In the genomic region with DNA sequence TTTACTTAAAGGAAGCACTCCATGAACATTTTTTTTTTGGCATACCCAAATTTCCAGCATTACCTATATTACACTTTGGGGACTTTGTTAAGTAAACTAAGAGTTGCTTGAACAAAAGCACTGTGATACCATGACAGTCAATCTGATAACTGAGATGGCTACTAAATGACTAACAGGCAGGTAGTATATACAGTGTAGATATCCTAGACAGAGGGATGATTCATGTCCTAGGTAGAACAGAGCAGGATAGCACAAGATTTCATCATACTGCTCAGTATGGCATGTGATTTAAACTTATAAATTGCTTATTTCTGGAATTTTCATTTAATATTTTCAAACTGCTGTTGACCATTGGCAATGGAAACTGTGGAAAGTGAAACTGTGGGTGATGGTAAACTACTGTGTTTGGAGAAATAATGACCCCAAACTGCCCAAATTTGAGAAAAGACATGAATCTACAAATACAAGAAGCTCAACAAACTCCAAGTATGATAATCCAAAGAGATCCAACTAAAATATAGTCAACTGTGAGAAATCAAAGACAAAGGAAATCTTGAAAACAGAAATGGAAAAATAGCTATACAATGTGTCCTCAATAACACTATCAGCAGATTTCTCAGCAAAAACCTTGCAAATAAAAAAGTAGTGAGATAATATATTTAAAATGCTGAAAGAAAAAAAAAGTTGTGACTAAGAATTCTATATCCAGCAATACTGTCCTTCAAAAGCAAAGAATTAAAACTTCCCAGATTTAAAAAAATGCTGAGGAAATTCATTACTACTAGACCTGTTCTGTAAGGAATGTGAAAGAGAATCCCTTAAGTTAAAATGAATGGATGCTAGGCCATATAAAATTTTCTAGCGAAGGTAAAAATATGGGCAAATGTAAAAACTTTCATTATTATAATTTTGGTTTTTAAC, we compare ENCODE assay signal across 31 cellular contexts.
"Had no signal": no experiment of that assay in that cellular context is flagged by ENCODE, and none has a peak within 500 bp of the region (broad histone marks: within the 10 kb centered on the region; RNA-seq: fewer than 3 reads in every experiment).

No MANE protein-coding gene starts in this region.

- H3K9me3 ChIP-seq: Peyer's patch had no signal

- H3K27ac ChIP-seq: cardiac muscle cell, Peyer's patch, SJSA1 had no signal

- H3K27me3 ChIP-seq: cardiac muscle cell, MG63, Peyer's patch, SJSA1 had no signal

- H3K4me3 ChIP-seq: cardiac muscle cell, K562, MG63, Peyer's patch, SJSA1 had no signal

- H3K9me3 Mint-ChIP-seq: T-helper 2 cell treated with Interferon-gamma antibody and Interleukin-4, amounts not matched to agents 5 μg/mL and 100 μg/mL, for 36 hours had no signal

- H3K27ac Mint-ChIP-seq: activated CD4-positive, alpha-beta T cell treated with anti-CD3 and anti-CD28 coated beads for 36 hours; activated CD4-positive, alpha-beta T cell treated with anti-CD3 and anti-CD28 coated beads, Interleukin-2, amount 10 ng/mL, durations not matched to agents 7 days and 5 days; activated CD8-positive, alpha-beta T cell treated with anti-CD3 and anti-CD28 coated beads, Interleukin-2, amount 10 ng/mL, durations not matched to agents 7 days and 5 days; activated naive CD4-positive, alpha-beta T cell treated with anti-CD3 and anti-CD28 coated beads, Interleukin-2, amount 50 U/mL, for 72 hours; activated T-cell treated with anti-CD3 and anti-CD28 coated beads, Interleukin-2, amount 50 U/mL, for 24 hours; activated T-helper 2 cell treated with anti-CD3 and anti-CD28 coated beads, Interferon-gamma antibody, Interleukin-2, Interleukin-4, amounts not matched to agents 10 μg/mL and 5 μg/mL and 100 μg/mL, durations not matched to agents 14 hours and 24 hours and 36 hours; brain; T-helper 1 cell treated with Interleukin-12 subunit alpha and Interleukin-12 subunit beta and Interleukin-4 antibody, amounts not matched to agents 30 μg/mL and 1 μg/mL, for 36 hours; T-helper 2 cell treated with Interferon-gamma antibody and Interleukin-4, amounts not matched to agents 5 μg/mL and 100 μg/mL, for 36 hours had no signal

- H3K4me3 Mint-ChIP-seq: activated CD4-positive, alpha-beta T cell treated with anti-CD3 and anti-CD28 coated beads for 36 hours; activated CD4-positive, alpha-beta T cell treated with anti-CD3 and anti-CD28 coated beads, Interleukin-2, amount 10 ng/mL, durations not matched to agents 7 days and 5 days; activated CD8-positive, alpha-beta T cell treated with anti-CD3 and anti-CD28 coated beads, Interleukin-2, amount 10 ng/mL, durations not matched to agents 7 days and 5 days; activated T-cell treated with anti-CD3 and anti-CD28 coated beads, Interleukin-2, amount 50 U/mL, for 24 hours; brain; T-helper 1 cell treated with Interleukin-12 subunit alpha and Interleukin-12 subunit beta and Interleukin-4 antibody, amounts not matched to agents 30 μg/mL and 1 μg/mL, for 36 hours; T-helper 2 cell treated with Interferon-gamma antibody and Interleukin-4, amounts not matched to agents 5 μg/mL and 100 μg/mL, for 36 hours had no signal

- H3K36me3 ChIP-seq: cardiac muscle cell, MG63, Peyer's patch, SJSA1 had no signal

- DNase-seq: activated CD4-positive, alpha-beta T cell treated with anti-CD3 and anti-CD28 coated beads for 36 hours; activated CD4-positive, alpha-beta T cell treated with anti-CD3 and anti-CD28 coated beads, Interleukin-2, amount 10 ng/mL, durations not matched to agents 7 days and 5 days; activated CD4-positive, alpha-beta T cell treated with anti-CD3 and anti-CD28 coated beads, Interleukin-2, amount 50 U/mL, for 48 hours; activated CD8-positive, alpha-beta T cell treated with anti-CD3 and anti-CD28 coated beads, Interleukin-2, amount 10 ng/mL, durations not matched to agents 7 days and 5 days; activated gamma-delta T cell; activated naive CD4-positive, alpha-beta T cell treated with Interleukin-2 at 50 U/mL for 16 hours; activated T-cell treated with anti-CD3 and anti-CD28 coated beads, Interleukin-2, amount 50 U/mL, for 24 hours; anterior cingulate cortex; MG63; NCI-H1048; NCI-H1436 treated with DMSO at 0.1 percent for 48 hours; NCI-H1694 treated with DMSO at 0.1 percent for 48 hours; NCI-H2029; NCI-H510A; NCI-H526; NCI-H748 treated with DMSO at 0.1 percent for 48 hours; NK-92 treated with Interleukin-12 subunit alpha and Interleukin-12 subunit beta, amount 100 ng/mL, for 24 hours; PC-3; Peyer's patch; RPMI8226; SHP77 treated with DMSO at 0.1 percent for 48 hours; SK-N-SH had no signal

- H3K27me3 Mint-ChIP-seq: activated CD4-positive, alpha-beta T cell treated with anti-CD3 and anti-CD28 coated beads, Interleukin-2, amount 10 ng/mL, durations not matched to agents 7 days and 5 days had no signal

- FAIRE-seq: K562 had no signal

- ATAC-seq: activated CD4-positive, alpha-beta T cell treated with anti-CD3 and anti-CD28 coated beads for 36 hours; activated CD4-positive, CD25-positive, alpha-beta regulatory T cell treated with anti-CD3 and anti-CD28 coated beads, Interleukin-2, amount 50 U/mL, for 24 hours; activated CD8-positive, alpha-beta T cell treated with anti-CD3 and anti-CD28 coated beads, Interleukin-2, amount 10 ng/mL, durations not matched to agents 7 days and 5 days; K562; PC-3 had no signal

- H3K36me3 Mint-ChIP-seq: brain had no signal
